8 cellular contexts compared by ENCODE assay signal in the genomic region with DNA sequence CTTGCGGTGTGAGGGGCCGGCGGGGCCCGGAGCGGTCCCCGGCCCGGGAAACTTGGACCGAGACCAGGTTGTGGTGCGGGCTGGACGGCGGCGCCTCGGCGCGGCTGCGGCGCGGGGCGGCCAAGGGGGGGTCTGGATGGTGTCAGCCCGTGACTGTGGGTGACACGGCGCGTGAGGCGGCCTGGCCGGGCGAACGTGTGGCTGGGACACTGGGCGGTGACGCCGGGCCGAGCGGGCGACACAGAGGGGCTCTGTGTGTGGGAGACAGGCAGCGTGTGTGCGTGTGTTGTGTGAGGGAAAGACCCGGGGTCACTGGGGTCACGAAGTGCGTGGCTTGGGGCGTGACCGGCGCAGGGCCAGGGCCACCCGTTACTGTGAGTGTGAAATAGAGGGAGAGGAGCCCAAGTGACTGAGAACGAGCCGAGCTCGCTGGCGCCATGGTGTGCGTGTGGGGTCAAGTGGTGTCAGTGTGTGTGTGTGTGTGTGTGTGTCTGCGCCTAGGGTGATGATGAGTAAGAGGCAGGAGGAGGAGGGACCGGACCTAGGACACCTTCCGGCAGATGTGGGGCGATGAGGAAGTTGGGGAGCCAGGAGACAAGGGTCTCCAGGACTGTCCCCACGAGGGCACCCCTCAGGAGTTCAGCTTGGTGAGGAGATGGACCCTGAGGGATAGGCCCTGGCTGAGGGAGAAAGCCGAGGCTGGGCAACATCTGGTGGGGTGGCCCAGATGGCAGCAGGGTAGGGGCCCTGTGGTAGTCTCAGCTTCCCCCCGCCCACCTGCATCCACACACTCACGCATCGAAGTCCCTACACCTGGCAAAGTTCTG. TPM values are rescaled to one million over a fixed set of nuclear protein-coding genes. Genes with fewer than 3 reads are reported as not detected.
DNase-seq lines count a peak whose midpoint lies in the region; ATAC-seq and TF ChIP-seq lines count a peak whose summit lies in the region.

No MANE protein-coding gene starts in this region.

- intact Hi-C loops in Panc1 (cut with micrococcal nuclease; ENCODE audit: unreplicated experiment) = no loop called here

- peak overlapping the region; percentile 80 to 85 (median 84) for H3K4me3 Mint-ChIP-seq in nephron
- H3K4me3 Mint-ChIP-seq in stimulated activated naive CD8-positive, alpha-beta T cell treated with anti-CD3 and anti-CD28 coated beads, Interleukin-15, amount 100 ng/mL, for 72 hours = peak overlapping the region; percentile 88 to 92

- peak overlapping the region in 1 of 3 experiments; percentile 77 for H3K27ac Mint-ChIP-seq in nephron
- H3K27ac Mint-ChIP-seq in stimulated activated naive CD8-positive, alpha-beta T cell treated with anti-CD3 and anti-CD28 coated beads, Interleukin-15, amount 100 ng/mL, for 72 hours = peak overlapping the region; percentile 88 to 97

- TSS peak; percentile 82 for BruUV-seq in Panc1 (replicated peaks; lab: Mats Ljungman, UMichigan)

- H3K4me1 Mint-ChIP-seq in nephron = peaks cover 20% of the 10 kb centered on the region
- H3K4me1 Mint-ChIP-seq in stimulated activated naive CD8-positive, alpha-beta T cell treated with anti-CD3 and anti-CD28 coated beads, Interleukin-15, amount 100 ng/mL, for 72 hours = peaks cover 63% of the 10 kb centered on the region

- ATAC-seq in HG03135 (IDR thresholded peaks at IDR 0.05; ENCODE audit: unreplicated experiment) = peak; percentile 16
- ATAC-seq in Panc1 = peak; percentile 33
- ATAC-seq in stimulated activated naive CD8-positive, alpha-beta T cell treated with anti-CD3 and anti-CD28 coated beads, Interleukin-15, amount 100 ng/mL, for 72 hours = peak; percentile 64

- no peaks in the 10 kb centered on the region for H3K9me3 Mint-ChIP-seq in nephron
- H3K9me3 Mint-ChIP-seq in stimulated activated naive CD8-positive, alpha-beta T cell treated with anti-CD3 and anti-CD28 coated beads, Interleukin-15, amount 100 ng/mL, for 72 hours = no peaks in the 10 kb centered on the region

- TF ChIP-seq CTCF in Panc1 (IDR thresholded peaks at IDR 0.05) (no peak), fibroblast of mammary gland (conservative IDR thresholded peaks at IDR 0.05; ENCODE audit: control insufficient read depth, insufficient read depth, low read depth, low read length) (no peak), nephron (IDR thresholded peaks at IDR 0.05; ENCODE audit: unreplicated experiment in 3 of 3) (no peak)

- DNase-seq in NCI-H345 (lab: John Stamatoyannopoulos, UW) (peak; percentile 11), NCI-H345 treated with DMSO at 0.1 percent for 48 hours (lab: John Stamatoyannopoulos, UW; ENCODE audit: unreplicated experiment) (no peak), Panc1 (ENCODE audit: low read depth, low spot score) (no peak), activated T-helper 1 cell treated with Interleukin-2 at 50 U/mL for 16 hours (ENCODE audit: low read depth) (peak; percentile 28), fibroblast of mammary gland (ENCODE audit: low read depth) (peak; percentile 78)
- peak; percentile 62 to 72 for DNase-seq in stimulated activated naive CD8-positive, alpha-beta T cell treated with anti-CD3 and anti-CD28 coated beads, Interleukin-15, amount 100 ng/mL, for 72 hours

- no peaks in the 10 kb centered on the region for H3K9me3 ChIP-seq in Panc1 (ENCODE audit: control insufficient read depth, insufficient read depth, low read depth, low read length)

- peaks cover 12% of the 10 kb centered on the region for H3K27me3 Mint-ChIP-seq in nephron (ENCODE audit: low read depth)
- no peaks in the 10 kb centered on the region for H3K27me3 Mint-ChIP-seq in stimulated activated naive CD8-positive, alpha-beta T cell treated with anti-CD3 and anti-CD28 coated beads, Interleukin-15, amount 100 ng/mL, for 72 hours

- CTCF ChIA-PET in Panc1 (lab: Charles Lee) = interaction anchor here (0.6 kb wide), 1 partner anchor 18 kb away, joined by 3 read pairs; no protein-coding TSS in a partner anchor

- H3K27ac ChIP-seq in Panc1 (ENCODE audit: low read length) = peak overlapping the region; percentile 72

- H3K36me3 Mint-ChIP-seq in nephron (ENCODE audit: low read depth) = no peaks in the 10 kb centered on the region

- peak overlapping the region; percentile 76 to 86 for H3K4me3 ChIP-seq in Panc1 (ENCODE audit: low read depth in 2 of 2, low read length in 2 of 2)
- H3K4me3 ChIP-seq in fibroblast of mammary gland (ENCODE audit: control insufficient read depth, low read depth, low read length) = peak overlapping the region; percentile 70

- H3K4me1 ChIP-seq in Panc1 (ENCODE audit: control insufficient read depth, insufficient read depth, low read length) = peaks cover 22% of the 10 kb centered on the region

- H3K36me3 ChIP-seq in Panc1 (ENCODE audit: control insufficient read depth, insufficient read depth, low read length) = no peaks in the 10 kb centered on the region

- in situ Hi-C loops in Panc1 (cut with HindIII; ENCODE audit: low pct_unique_long_range_greater_than_20kb, low sequenced_read_pairs) = no loop called here

- POLR2A ChIA-PET in Panc1 (lab: Charles Lee) = interaction anchor here (0.6 kb wide), 1 partner anchor 326 kb away, joined by 4 read pairs; no protein-coding TSS in a partner anchor

- H3K27me3 ChIP-seq in Panc1 (ENCODE audit: control insufficient read depth, insufficient read depth, low read length) = no peaks in the 10 kb centered on the region

RNA-seq across cellular contexts. Expression of gene RELT, which starts 0.8 kb away (rescaled TPM):
- 11.3 TPM for total RNA-seq in Panc1 (2021; ENCODE audit: unreplicated experiment)
- 5.9 TPM for polyA plus RNA-seq in Panc1 (2012; ENCODE audit: insufficient read length)

Comparison
In these comparisons a context has a peak if more than half of its experiments do, and no peak if none do; other contexts are left out.
1. DNase-seq: peak in NCI-H345 (single experiment), activated T-helper 1 cell treated with Interleukin-2 at 50 U/mL for 16 hours (single experiment), fibroblast of mammary gland (single experiment) and stimulated activated naive CD8-positive, alpha-beta T cell treated with anti-CD3 and anti-CD28 coated beads, Interleukin-15, amount 100 ng/mL, for 72 hours (2 of 2); none in NCI-H345 treated with DMSO at 0.1 percent for 48 hours (single experiment) and Panc1 (single experiment).
2. Peak in every context shown above with its lines, with median percentiles within 50 percentile points of each other: ATAC-seq.